In genomic region chr1:220046052-220046930, GRCh38 we compare ENCODE assay signal across 8 cellular contexts.
A peak's percentile ranks its signal among the peaks of the same experiment; 100 is the strongest.
DNase-seq lines count a peak whose midpoint lies in the region; ATAC-seq lines count a peak whose summit lies in the region.

EPRS1 (minus strand) TSS chr1:220046505; CDS start chr1:220046388, 117 bp downstream.

- ATAC-seq in GM18909 (IDR thresholded peaks at IDR 0.05; ENCODE audit: poor library complexity, unreplicated experiment): peak; percentile 99
- peak; percentile 99 for ATAC-seq in HG03196 (IDR thresholded peaks at IDR 0.05; ENCODE audit: unreplicated experiment)

- DNase-seq in AG08396 (ENCODE audit: low spot score) (peak; percentile 96), NCI-H345 (lab: John Stamatoyannopoulos, UW) (peak; percentile 98), cerebellar cortex (ENCODE audit: low spot score) (peak; percentile 98), islet precursor cell (peak; percentile 98)
- peak; percentile 91 for DNase-seq in activated CD4-positive, CD25-positive, alpha-beta regulatory T cell treated with anti-CD3 and anti-CD28 coated beads, Interleukin-2, amount 50 U/mL, for 16 hours (ENCODE audit: low read depth, low spot score)
- DNase-seq in stimulated activated CD4-positive, alpha-beta T cell treated with anti-CD3 and anti-CD28 coated beads, Interleukin-15, amount 100 ng/mL, for 1 hour (ENCODE audit: low read depth in 1 of 2, low spot score in 1 of 2): peak; percentile 86 to 87

Comparison
In these comparisons a context has a peak if more than half of its experiments do, and no peak if none do; other contexts are left out.
1. Peak in every context shown above with its lines: DNase-seq and ATAC-seq.